ENCODE assay signal across 16 cellular contexts in genomic region chr2:12834239-12834638, GRCh38.
A peak's percentile ranks its signal among the peaks of the same experiment; 100 is the strongest.
DNase-seq lines count a peak whose midpoint lies in the region; ATAC-seq and TF ChIP-seq lines count a peak whose summit lies in the region.
"Had no signal": no experiment of that assay in that cellular context is flagged by ENCODE, and none has a peak within 500 bp of the region (broad histone marks: within the 10 kb centered on the region; RNA-seq: fewer than 3 reads in every experiment).

No MANE protein-coding gene starts in this region.

- peak in 2 of 5 donors; percentile 42 to 55 for DNase-seq in heart left ventricle
- DNase-seq in right cardiac atrium = no peak
- DNase-seq in left ventricle myocardium superior = no peak
- DNase-seq in osteoblast (ENCODE audit: insufficient read length, low spot score, missing footprints) = no peak
- no peak for DNase-seq in CD8-positive, alpha-beta T cell
- DNase-seq: ACHN; BE2C; CD4-positive, alpha-beta T cell; DMS79 treated with DMSO at 0.1 percent for 48 hours; EL; GM23248 had no signal

- peak overlapping the region in 10 of 12 donors; percentile 21 to 73 (median 54) for H3K27ac ChIP-seq in heart left ventricle
- H3K27ac ChIP-seq in right cardiac atrium (ENCODE audit: low read length) = no peak overlapping the region
- H3K27ac ChIP-seq in osteoblast (ENCODE audit: low read depth, low read length) = no peak overlapping the region
- H3K27ac ChIP-seq in CD8-positive, alpha-beta T cell (ENCODE audit: low read depth, low read length) = no peak overlapping the region
- H3K27ac ChIP-seq: C4-2B, GM23248 had no signal

- no peaks in the 10 kb centered on the region for H3K79me2 ChIP-seq in osteoblast (ENCODE audit: insufficient read depth, low read length)

- H3K27me3 Mint-ChIP-seq in CD8-positive, alpha-beta T cell (ENCODE audit: low read depth) = peaks cover 17% of the 10 kb centered on the region

- no peaks in the 10 kb centered on the region for H3K9me3 ChIP-seq in heart left ventricle
- no peaks in the 10 kb centered on the region for H3K9me3 ChIP-seq in right cardiac atrium (ENCODE audit: control insufficient read depth, low read length)
- H3K9me3 ChIP-seq in osteoblast (ENCODE audit: low read depth, low read length) = no peaks in the 10 kb centered on the region
- no peaks in the 10 kb centered on the region for H3K9me3 ChIP-seq in CD8-positive, alpha-beta T cell (ENCODE audit: low read length)
- H3K9me3 ChIP-seq: BE2C, HAP-1 had no signal

- TF ChIP-seq CTCF in heart left ventricle (IDR thresholded peaks at IDR 0.05) (no peak), osteoblast (IDR thresholded peaks at IDR 0.05; ENCODE audit: extremely low read depth, low read depth, low read length) (no peak)
- TF ChIP-seq CTCF in CD8-positive, alpha-beta T cell (IDR thresholded peaks at IDR 0.05) = no peak

- H3K36me3 ChIP-seq in heart left ventricle (no peaks in the 10 kb centered on the region), osteoblast (ENCODE audit: insufficient read depth, low read length) (no peaks in the 10 kb centered on the region)
- no peaks in the 10 kb centered on the region for H3K36me3 ChIP-seq in CD8-positive, alpha-beta T cell (ENCODE audit: insufficient read depth, low read length)
- H3K36me3 ChIP-seq: BE2C, HAP-1 had no signal

- peak in 3 of 4 donors; percentile 62 to 79 (median 63) for ATAC-seq in heart left ventricle
- no peak for ATAC-seq in right cardiac atrium
- ATAC-seq in left ventricle myocardium superior = peak; percentile 68
- no peak for ATAC-seq in GM21723 (IDR thresholded peaks at IDR 0.05; ENCODE audit: unreplicated experiment)
- no peak for ATAC-seq in GM21737 (IDR thresholded peaks at IDR 0.05; ENCODE audit: unreplicated experiment)
- ATAC-seq in CD8-positive, alpha-beta T cell = no peak
- ATAC-seq: GM12878 had no signal

- no peak overlapping the region for H3K4me3 Mint-ChIP-seq in CD8-positive, alpha-beta T cell
- H3K4me3 Mint-ChIP-seq: CD4-positive, alpha-beta T cell had no signal

- H3K4me3 ChIP-seq in heart left ventricle (no peak overlapping the region), right cardiac atrium (ENCODE audit: low read length) (no peak overlapping the region), osteoblast (ENCODE audit: insufficient read depth, low read length) (no peak overlapping the region)
- H3K4me3 ChIP-seq in CD8-positive, alpha-beta T cell (ENCODE audit: low read depth, low read length) = no peak overlapping the region
- H3K4me3 ChIP-seq: GM12878, GM23248, HAP-1 had no signal

- TF ChIP-seq POLR2A in heart left ventricle (IDR thresholded peaks at IDR 0.05) = no peak

- H3K27me3 ChIP-seq in heart left ventricle (no peaks in the 10 kb centered on the region), right cardiac atrium (ENCODE audit: control insufficient read depth, insufficient read depth) (no peaks in the 10 kb centered on the region), osteoblast (ENCODE audit: insufficient read depth, low read length) (no peaks in the 10 kb centered on the region)
- no peaks in the 10 kb centered on the region for H3K27me3 ChIP-seq in CD8-positive, alpha-beta T cell (ENCODE audit: insufficient read depth, low read length)
- H3K27me3 ChIP-seq: BE2C had no signal

- WGBS in heart left ventricle, 4 donors = 45 to 53% (median 49%) methylated on average over 3 of the region's 3 CpGs
- WGBS in right cardiac atrium = 67% methylated on average over 3 of the region's 3 CpGs

- no peaks in the 10 kb centered on the region for H3K9me3 Mint-ChIP-seq in CD8-positive, alpha-beta T cell
- H3K9me3 Mint-ChIP-seq: CD4-positive, alpha-beta T cell had no signal

- H3K4me1 Mint-ChIP-seq in CD8-positive, alpha-beta T cell (ENCODE audit: low read depth) = no peaks in the 10 kb centered on the region

- H3K36me3 Mint-ChIP-seq in CD8-positive, alpha-beta T cell = no peaks in the 10 kb centered on the region

- POLR2A ChIA-PET in CD8-positive, alpha-beta T cell (lab: Charles Lee) = interaction anchor here (0.6 to 0.9 kb wide), 2 partner anchors 9 to 27 kb away, joined by 3 read pairs; no protein-coding TSS in a partner anchor

- no peak overlapping the region for H3K4me2 ChIP-seq in osteoblast (ENCODE audit: insufficient read depth, low read length)

- no peaks in the 10 kb centered on the region for H4K20me1 ChIP-seq in osteoblast (ENCODE audit: insufficient read depth, low read length)

- H3K27ac Mint-ChIP-seq in CD8-positive, alpha-beta T cell = no peak overlapping the region
- H3K27ac Mint-ChIP-seq: CD4-positive, alpha-beta T cell had no signal

- H2AFZ ChIP-seq in osteoblast (ENCODE audit: low read length) = peak overlapping the region; percentile 36
- H2AFZ ChIP-seq: GM23248 had no signal

- intact Hi-C loops in heart left ventricle (cut with DNase I) = no loop called here
- intact Hi-C loops in right cardiac atrium (cut with DNase I) = no loop called here
- intact Hi-C loops in left ventricle myocardium superior (cut with micrococcal nuclease) = no loop called here
- intact Hi-C loops in CD8-positive, alpha-beta T cell (cut with DNase I, micrococcal nuclease) = no loop called here

- CTCF ChIA-PET in CD8-positive, alpha-beta T cell (lab: Charles Lee) = interaction anchor here (1.3 kb wide), 1 partner anchor 97 kb away, joined by 9 read pairs; no protein-coding TSS in a partner anchor

- H3K4me1 ChIP-seq in heart left ventricle = peaks cover 0 to 24% (median 8%) of the 10 kb centered on the region in 12 donors
- H3K4me1 ChIP-seq in right cardiac atrium (ENCODE audit: control insufficient read depth, insufficient read depth, low read length) = peaks cover 1% of the 10 kb centered on the region
- H3K4me1 ChIP-seq in osteoblast (ENCODE audit: insufficient read depth, low read length) = no peaks in the 10 kb centered on the region
- no peaks in the 10 kb centered on the region for H3K4me1 ChIP-seq in CD8-positive, alpha-beta T cell (ENCODE audit: insufficient read depth, low read length)
- H3K4me1 ChIP-seq: BE2C, HAP-1 had no signal

Comparison
In these comparisons a context has a peak if more than half of its experiments do, and no peak if none do; other contexts are left out.
1. ATAC-seq: peak in heart left ventricle (3 of 4) and left ventricle myocardium superior (single experiment); none in right cardiac atrium (0 of 2), GM21723 (single experiment), GM21737 (single experiment) and CD8-positive, alpha-beta T cell (single experiment).
2. H3K27ac ChIP-seq: peak in heart left ventricle (10 of 12); none in right cardiac atrium (single experiment), osteoblast (single experiment) and CD8-positive, alpha-beta T cell (single experiment).